23 cellular contexts compared by ENCODE assay signal in genomic region chr1:228446849-228447248, GRCh38. TPM values are rescaled to one million over a fixed set of nuclear protein-coding genes. Genes with fewer than 3 reads are reported as not detected.
DNase-seq lines count a peak whose midpoint lies in the region; ATAC-seq and TF ChIP-seq lines count a peak whose summit lies in the region.
"Had no signal": no experiment of that assay in that cellular context is flagged by ENCODE, and none has a peak within 500 bp of the region (broad histone marks: within the 10 kb centered on the region; RNA-seq: fewer than 3 reads in every experiment).

No MANE protein-coding gene starts in this region.

- peaks cover 3 to 5% of the 10 kb centered on the region in 2 donors for H3K4me1 ChIP-seq in ascending aorta

- peaks cover 46% of the 10 kb centered on the region for H3K27me3 Mint-ChIP-seq in activated CD8-positive, alpha-beta memory T cell treated with anti-CD3 and anti-CD28 coated beads, Interleukin-2, amount 10 ng/mL, durations not matched to agents 7 days and 5 days
- peaks cover 64% of the 10 kb centered on the region for H3K27me3 Mint-ChIP-seq in T-helper 17 cell

- peak overlapping the region; percentile 38 for H3K4me3 Mint-ChIP-seq in activated CD8-positive, alpha-beta memory T cell treated with anti-CD3 and anti-CD28 coated beads, Interleukin-2, amount 10 ng/mL, durations not matched to agents 7 days and 5 days
- H3K4me3 Mint-ChIP-seq in T-helper 17 cell: peak overlapping the region; percentile 39

- no peak for ATAC-seq in activated CD8-positive, alpha-beta memory T cell treated with anti-CD3 and anti-CD28 coated beads, Interleukin-2, amount 10 ng/mL, durations not matched to agents 7 days and 5 days
- ATAC-seq in T-helper 17 cell (no peak), sciatic nerve (no peak)

- POLR2A ChIA-PET in RWPE1 (lab: Yijun Ruan, JAX; ENCODE audit: low non-redundant PET): no interaction called here

- CTCF ChIA-PET in activated CD8-positive, alpha-beta memory T cell treated with anti-CD3 and anti-CD28 coated beads, Interleukin-2, amount 10 ng/mL, durations not matched to agents 7 days and 5 days (lab: Charles Lee): interaction anchor here (1.4 kb wide), 1 partner anchor 10 kb away, joined by 4 read pairs; no protein-coding TSS in a partner anchor
- CTCF ChIA-PET in RWPE1 (lab: Yijun Ruan, JAX): no interaction called here

- H3K27me3 ChIP-seq in ascending aorta: no peaks in the 10 kb centered on the region

- DNase-seq in activated CD8-positive, alpha-beta memory T cell treated with anti-CD3 and anti-CD28 coated beads, Interleukin-2, amount 10 ng/mL, durations not matched to agents 7 days and 5 days: no peak
- DNase-seq in activated CD8-positive, alpha-beta memory T cell treated with anti-CD3 and anti-CD28 coated beads, Interleukin-2, amount 50 U/mL, for 4 hours: no peak
- DNase-seq in T-helper 17 cell: no peak
- DNase-seq in iPS-NIHi11 (ENCODE audit: low spot score): peak; percentile 60
- DNase-seq in sciatic nerve (ENCODE audit: low spot score): peak; percentile 42
- no peak for DNase-seq in GM10266 (ENCODE audit: extremely low spot score)
- DNase-seq in ascending aorta (ENCODE audit: low spot score in 2 of 2): no peak
- DNase-seq in RWPE1 (ENCODE audit: low spot score): no peak
- DNase-seq: activated CD4-positive, alpha-beta T cell treated with anti-CD3 and anti-CD28 coated beads, Interleukin-2, amount 50 U/mL, for 4 hours; activated naive CD8-positive, alpha-beta T cell treated with anti-CD3 and anti-CD28 coated beads for 36 hours; activated T-cell treated with anti-CD3 and anti-CD28 coated beads, Interleukin-2, amount 50 U/mL, for 48 hours; EL; KBM-7; left ventricle myocardium inferior; midbrain; NCI-H1694; OCI-M1; SHP77 treated with DMSO at 0.1 percent for 48 hours; spleen; stimulated activated CD4-positive, alpha-beta T cell treated with anti-CD3 and anti-CD28 coated beads, Interleukin-4, amount 100 ng/mL, for 24 hours had no signal

- peaks cover 28% of the 10 kb centered on the region for H3K4me1 Mint-ChIP-seq in activated CD8-positive, alpha-beta memory T cell treated with anti-CD3 and anti-CD28 coated beads, Interleukin-2, amount 10 ng/mL, durations not matched to agents 7 days and 5 days
- H3K4me1 Mint-ChIP-seq in T-helper 17 cell: peaks cover 15% of the 10 kb centered on the region

- no peaks in the 10 kb centered on the region for H3K36me3 ChIP-seq in ascending aorta
- H3K36me3 ChIP-seq: left ventricle myocardium inferior had no signal

- no peaks in the 10 kb centered on the region for H3K9me3 ChIP-seq in T-helper 17 cell (ENCODE audit: control insufficient read depth, low read length, poor library complexity, severe bottlenecking)
- no peaks in the 10 kb centered on the region for H3K9me3 ChIP-seq in ascending aorta
- H3K9me3 ChIP-seq: A549, left ventricle myocardium inferior, spleen had no signal

- no peak overlapping the region for H3K27ac ChIP-seq in ascending aorta
- H3K27ac ChIP-seq in RWPE1: no peak overlapping the region
- H3K27ac ChIP-seq: A549, HL-60, left ventricle myocardium inferior, VCaP had no signal

- TF ChIP-seq CTCF in GM10266 (IDR thresholded peaks at IDR 0.05; ENCODE audit: control insufficient read depth, insufficient read depth, low read depth, missing control alignments): no peak
- no peak for TF ChIP-seq CTCF in ascending aorta (IDR thresholded peaks at IDR 0.05)
- TF ChIP-seq CTCF in RWPE1 (conservative IDR thresholded peaks at IDR 0.05; ENCODE audit: low read depth): no peak

- no peak overlapping the region for H3K4me3 ChIP-seq in ascending aorta

- intact Hi-C loops in sciatic nerve (cut with DNase I) (no loop called here), ascending aorta (cut with DNase I) (no loop called here)

- no peaks in the 10 kb centered on the region for H3K36me3 Mint-ChIP-seq in activated CD8-positive, alpha-beta memory T cell treated with anti-CD3 and anti-CD28 coated beads, Interleukin-2, amount 10 ng/mL, durations not matched to agents 7 days and 5 days
- no peaks in the 10 kb centered on the region for H3K36me3 Mint-ChIP-seq in T-helper 17 cell (ENCODE audit: low read depth)
- H3K36me3 Mint-ChIP-seq: activated naive CD8-positive, alpha-beta T cell treated with anti-CD3 and anti-CD28 coated beads for 36 hours had no signal

- H3K27ac Mint-ChIP-seq in activated CD8-positive, alpha-beta memory T cell treated with anti-CD3 and anti-CD28 coated beads, Interleukin-2, amount 10 ng/mL, durations not matched to agents 7 days and 5 days: no peak overlapping the region
- no peak overlapping the region for H3K27ac Mint-ChIP-seq in T-helper 17 cell
- H3K27ac Mint-ChIP-seq: activated naive CD8-positive, alpha-beta T cell treated with anti-CD3 and anti-CD28 coated beads for 36 hours had no signal

- no peaks in the 10 kb centered on the region for H3K9me3 Mint-ChIP-seq in activated CD8-positive, alpha-beta memory T cell treated with anti-CD3 and anti-CD28 coated beads, Interleukin-2, amount 10 ng/mL, durations not matched to agents 7 days and 5 days (ENCODE audit: low read depth)
- H3K9me3 Mint-ChIP-seq: activated naive CD8-positive, alpha-beta T cell treated with anti-CD3 and anti-CD28 coated beads for 36 hours had no signal

RNA-seq across cellular contexts. Expression of gene TRIM17, which starts 30.2 kb away (rescaled TPM):
- 1 to 10 TPM; 2.6 to 2.8 TPM for total RNA-seq in activated CD8-positive, alpha-beta memory T cell treated with anti-CD3 and anti-CD28 coated beads, Interleukin-2, amount 10 ng/mL, durations not matched to agents 7 days and 5 days
- total RNA-seq in T-helper 17 cell: 1 to 10 TPM in 1 of 2 donors, under 1 TPM in 1; 0.47 to 2.0 TPM
- 1.2 TPM for total RNA-seq in sciatic nerve
- total RNA-seq in ascending aorta: not detected

RNA-seq across cellular contexts. Expression of gene TRIM11, which starts 40.2 kb away (rescaled TPM):
- total RNA-seq in activated CD8-positive, alpha-beta memory T cell treated with anti-CD3 and anti-CD28 coated beads, Interleukin-2, amount 10 ng/mL, durations not matched to agents 7 days and 5 days: 10 to 100 TPM; 65.1 to 66.1 TPM
- total RNA-seq in T-helper 17 cell (10 to 100 TPM; 35.5 to 52.5 TPM), sciatic nerve (18.1 TPM), ascending aorta (73.3 TPM)

RNA-seq across cellular contexts. Expression of gene RNF187, which starts 40.3 kb away (rescaled TPM):
- 100 to 1,000 TPM; 145 to 166 TPM for total RNA-seq in activated CD8-positive, alpha-beta memory T cell treated with anti-CD3 and anti-CD28 coated beads, Interleukin-2, amount 10 ng/mL, durations not matched to agents 7 days and 5 days
- total RNA-seq in T-helper 17 cell: 10 to 100 TPM; 65.6 to 77.8 TPM
- total RNA-seq in sciatic nerve: 96.3 TPM
- total RNA-seq in ascending aorta: 24.3 TPM

Comparison
In these comparisons a context has a peak if more than half of its experiments do, and no peak if none do; other contexts are left out.
1. DNase-seq: peak in iPS-NIHi11 (single experiment) and sciatic nerve (single experiment); none in activated CD8-positive, alpha-beta memory T cell treated with anti-CD3 and anti-CD28 coated beads, Interleukin-2, amount 10 ng/mL, durations not matched to agents 7 days and 5 days (single experiment), activated CD8-positive, alpha-beta memory T cell treated with anti-CD3 and anti-CD28 coated beads, Interleukin-2, amount 50 U/mL, for 4 hours (single experiment), T-helper 17 cell (0 of 3), GM10266 (single experiment), ascending aorta (0 of 2) and RWPE1 (single experiment).